Comparison of ENCODE assay signal across 7 cellular contexts in the genomic region with DNA sequence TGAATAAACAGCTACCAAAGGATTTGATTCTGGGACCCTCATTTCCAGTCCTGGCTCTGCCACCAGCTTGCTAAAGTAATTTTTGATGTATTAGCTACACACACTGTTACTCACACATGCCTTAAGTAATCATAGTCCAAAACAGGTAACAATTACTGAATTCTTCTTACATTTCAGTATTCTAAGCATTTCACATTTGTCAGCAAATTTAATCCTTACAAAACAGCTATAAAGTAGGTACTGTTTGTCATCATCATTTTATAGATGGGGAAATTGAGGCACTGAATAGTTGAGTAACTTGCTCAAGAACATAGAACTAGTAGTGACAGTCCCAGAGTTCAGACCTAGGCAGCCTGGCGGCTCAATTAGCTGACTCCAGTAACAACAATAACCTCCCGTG.
"Had no signal": no experiment of that assay in that cellular context is flagged by ENCODE, and none has a peak within 500 bp of the region (broad histone marks: within the 10 kb centered on the region; RNA-seq: fewer than 3 reads in every experiment).

No MANE protein-coding gene starts in this region.

- H3K27ac ChIP-seq: HL-60, KMS-11 had no signal

- H3K27ac Mint-ChIP-seq: IgD-negative memory B cell had no signal

- H3K36me3 Mint-ChIP-seq: IgD-negative memory B cell had no signal

- DNase-seq: IMR-90, KBM-7, KG1 had no signal

- FAIRE-seq: HTR-8/SVneo had no signal

- H3K4me2 ChIP-seq: KMS-11 had no signal

- H3K9ac ChIP-seq: KMS-11 had no signal

- H3K4me3 Mint-ChIP-seq: IgD-negative memory B cell had no signal
